1 cellular context compared by ENCODE assay signal in genomic region chr20:47576516-47577033, GRCh38.
TF ChIP-seq lines count a peak whose summit lies in the region.

No MANE protein-coding gene starts in this region.

TF ChIP-seq in K562, 482 proteins besides CTCF, POLR2A, EP300 and RAD21 (continued from another document and continues in another):
- TF ChIP-seq, protein P1, sequence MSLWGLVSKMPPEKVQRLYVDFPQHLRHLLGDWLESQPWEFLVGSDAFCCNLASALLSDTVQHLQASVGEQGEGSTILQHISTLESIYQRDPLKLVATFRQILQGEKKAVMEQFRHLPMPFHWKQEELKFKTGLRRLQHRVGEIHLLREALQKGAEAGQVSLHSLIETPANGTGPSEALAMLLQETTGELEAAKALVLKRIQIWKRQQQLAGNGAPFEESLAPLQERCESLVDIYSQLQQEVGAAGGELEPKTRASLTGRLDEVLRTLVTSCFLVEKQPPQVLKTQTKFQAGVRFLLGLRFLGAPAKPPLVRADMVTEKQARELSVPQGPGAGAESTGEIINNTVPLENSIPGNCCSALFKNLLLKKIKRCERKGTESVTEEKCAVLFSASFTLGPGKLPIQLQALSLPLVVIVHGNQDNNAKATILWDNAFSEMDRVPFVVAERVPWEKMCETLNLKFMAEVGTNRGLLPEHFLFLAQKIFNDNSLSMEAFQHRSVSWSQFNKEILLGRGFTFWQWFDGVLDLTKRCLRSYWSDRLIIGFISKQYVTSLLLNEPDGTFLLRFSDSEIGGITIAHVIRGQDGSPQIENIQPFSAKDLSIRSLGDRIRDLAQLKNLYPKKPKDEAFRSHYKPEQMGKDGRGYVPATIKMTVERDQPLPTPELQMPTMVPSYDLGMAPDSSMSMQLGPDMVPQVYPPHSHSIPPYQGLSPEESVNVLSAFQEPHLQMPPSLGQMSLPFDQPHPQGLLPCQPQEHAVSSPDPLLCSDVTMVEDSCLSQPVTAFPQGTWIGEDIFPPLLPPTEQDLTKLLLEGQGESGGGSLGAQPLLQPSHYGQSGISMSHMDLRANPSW (CRISPR knock-in tag; IDR thresholded peaks at IDR 0.05), result no peak
- TF ChIP-seq ZNF121 (CRISPR knock-in tag; conservative IDR thresholded peaks at IDR 0.05), result no peak
- no peak for TF ChIP-seq SMC3 (conservative IDR thresholded peaks at IDR 0.05; ENCODE audit: insufficient read depth, low read depth, low read length)
- TF ChIP-seq, protein P2, sequence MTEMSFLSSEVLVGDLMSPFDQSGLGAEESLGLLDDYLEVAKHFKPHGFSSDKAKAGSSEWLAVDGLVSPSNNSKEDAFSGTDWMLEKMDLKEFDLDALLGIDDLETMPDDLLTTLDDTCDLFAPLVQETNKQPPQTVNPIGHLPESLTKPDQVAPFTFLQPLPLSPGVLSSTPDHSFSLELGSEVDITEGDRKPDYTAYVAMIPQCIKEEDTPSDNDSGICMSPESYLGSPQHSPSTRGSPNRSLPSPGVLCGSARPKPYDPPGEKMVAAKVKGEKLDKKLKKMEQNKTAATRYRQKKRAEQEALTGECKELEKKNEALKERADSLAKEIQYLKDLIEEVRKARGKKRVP (CRISPR knock-in tag; IDR thresholded peaks at IDR 0.05), result no peak
- TF ChIP-seq MBD1 (CRISPR knock-in tag; IDR thresholded peaks at IDR 0.05), result no peak
- no peak for TF ChIP-seq ZNF311 (CRISPR knock-in tag; IDR thresholded peaks at IDR 0.05)
- TF ChIP-seq ZNF274 (IDR thresholded peaks at IDR 0.05; ENCODE audit: borderline replicate concordance, low read depth, low read length), result no peak
- no peak for TF ChIP-seq NFE2 (IDR thresholded peaks at IDR 0.05; ENCODE audit: low read depth)
- peak; percentile 40; the same call in 1 of the 2 replicates for TF ChIP-seq NBN (IDR thresholded peaks at IDR 0.05; ENCODE audit: low read depth)
- no peak for TF ChIP-seq MAFK (IDR thresholded peaks at IDR 0.05; ENCODE audit: low read length)
- peak; percentile 10 for TF ChIP-seq RBM25 (IDR thresholded peaks at IDR 0.05; ENCODE audit: low read depth, low read length, severe bottlenecking)
- TF ChIP-seq DEAF1 (CRISPR knock-in tag; IDR thresholded peaks at IDR 0.05), result no peak
- TF ChIP-seq ZBTB2 (IDR thresholded peaks at IDR 0.05), result no peak
- TF ChIP-seq, protein P3, sequence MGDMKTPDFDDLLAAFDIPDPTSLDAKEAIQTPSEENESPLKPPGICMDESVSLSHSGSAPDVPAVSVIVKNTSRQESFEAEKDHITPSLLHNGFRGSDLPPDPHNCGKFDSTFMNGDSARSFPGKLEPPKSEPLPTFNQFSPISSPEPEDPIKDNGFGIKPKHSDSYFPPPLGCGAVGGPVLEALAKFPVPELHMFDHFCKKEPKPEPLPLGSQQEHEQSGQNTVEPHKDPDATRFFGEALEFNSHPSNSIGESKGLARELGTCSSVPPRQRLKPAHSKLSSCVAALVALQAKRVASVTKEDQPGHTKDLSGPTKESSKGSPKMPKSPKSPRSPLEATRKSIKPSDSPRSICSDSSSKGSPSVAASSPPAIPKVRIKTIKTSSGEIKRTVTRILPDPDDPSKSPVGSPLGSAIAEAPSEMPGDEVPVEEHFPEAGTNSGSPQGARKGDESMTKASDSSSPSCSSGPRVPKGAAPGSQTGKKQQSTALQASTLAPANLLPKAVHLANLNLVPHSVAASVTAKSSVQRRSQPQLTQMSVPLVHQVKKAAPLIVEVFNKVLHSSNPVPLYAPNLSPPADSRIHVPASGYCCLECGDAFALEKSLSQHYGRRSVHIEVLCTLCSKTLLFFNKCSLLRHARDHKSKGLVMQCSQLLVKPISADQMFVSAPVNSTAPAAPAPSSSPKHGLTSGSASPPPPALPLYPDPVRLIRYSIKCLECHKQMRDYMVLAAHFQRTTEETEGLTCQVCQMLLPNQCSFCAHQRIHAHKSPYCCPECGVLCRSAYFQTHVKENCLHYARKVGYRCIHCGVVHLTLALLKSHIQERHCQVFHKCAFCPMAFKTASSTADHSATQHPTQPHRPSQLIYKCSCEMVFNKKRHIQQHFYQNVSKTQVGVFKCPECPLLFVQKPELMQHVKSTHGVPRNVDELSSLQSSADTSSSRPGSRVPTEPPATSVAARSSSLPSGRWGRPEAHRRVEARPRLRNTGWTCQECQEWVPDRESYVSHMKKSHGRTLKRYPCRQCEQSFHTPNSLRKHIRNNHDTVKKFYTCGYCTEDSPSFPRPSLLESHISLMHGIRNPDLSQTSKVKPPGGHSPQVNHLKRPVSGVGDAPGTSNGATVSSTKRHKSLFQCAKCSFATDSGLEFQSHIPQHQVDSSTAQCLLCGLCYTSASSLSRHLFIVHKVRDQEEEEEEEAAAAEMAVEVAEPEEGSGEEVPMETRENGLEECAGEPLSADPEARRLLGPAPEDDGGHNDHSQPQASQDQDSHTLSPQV (IDR thresholded peaks at IDR 0.05), result 0 out of 2 replicates have a peak, but pooled peaks have one; percentile 53
- TF ChIP-seq ELF1 (tag; IDR thresholded peaks at IDR 0.05), result no peak
- no peak for TF ChIP-seq KDM5B (IDR thresholded peaks at IDR 0.05; ENCODE audit: insufficient replicate concordance, low read depth, low read length)
- peak; percentile 55 to 68 for TF ChIP-seq E2F6 (IDR thresholded peaks at IDR 0.05; ENCODE audit: borderline replicate concordance in 1 of 2, extremely low read depth in 1 of 2, insufficient read depth in 1 of 2, insufficient read length in 1 of 2, low read depth in 1 of 2, low read length in 1 of 2, poor library complexity in 1 of 2, severe bottlenecking in 1 of 2)
- no peak for TF ChIP-seq COPS2 (conservative IDR thresholded peaks at IDR 0.05)
- peak; percentile 89 for TF ChIP-seq NR2C1 (IDR thresholded peaks at IDR 0.05)
- peak; percentile 88 for TF ChIP-seq NR2C1 (tag; IDR thresholded peaks at IDR 0.05)
- TF ChIP-seq LARP7 (IDR thresholded peaks at IDR 0.05), result no peak
- TF ChIP-seq NFYB (IDR thresholded peaks at IDR 0.05; ENCODE audit: extremely low read depth, insufficient read length), result peak; percentile 93
- no peak for TF ChIP-seq PTRF (tag; IDR thresholded peaks at IDR 0.05)
- 0 out of 4 replicates have a peak, but pooled peaks of 1 of the 2 experiments have one; percentile 12 for TF ChIP-seq MAZ (CRISPR knock-in tag; conservative IDR thresholded peaks at IDR 0.05 in 1 of 2, IDR thresholded peaks at IDR 0.05 in 1 of 2)
- TF ChIP-seq ZBTB11 (CRISPR knock-in tag; IDR thresholded peaks at IDR 0.05), result peak in 1 of 3 experiments; percentile 1; a peak in 2 of 6 replicates
- TF ChIP-seq E2F8 (IDR thresholded peaks at IDR 0.05; ENCODE audit: low read depth, partially characterized antibody), result no peak
- no peak for TF ChIP-seq ZNF197 (CRISPR knock-in tag; IDR thresholded peaks at IDR 0.05; ENCODE audit: low read depth)
- no peak for TF ChIP-seq ELF4 (CRISPR knock-in tag; IDR thresholded peaks at IDR 0.05)
- TF ChIP-seq MECOM (CRISPR knock-in tag; IDR thresholded peaks at IDR 0.05), result no peak
- no peak for TF ChIP-seq NFXL1 (CRISPR knock-in tag; IDR thresholded peaks at IDR 0.05)
- TF ChIP-seq HNRNPUL1 (IDR thresholded peaks at IDR 0.05; ENCODE audit: low read length), result no peak
- no peak for TF ChIP-seq PCBP1 (IDR thresholded peaks at IDR 0.05; ENCODE audit: low read depth, low read length, poor library complexity, severe bottlenecking)
- peak in 1 of 2 experiments; percentile 38; a peak in 1 of 4 replicates for TF ChIP-seq FOXK2 (conservative IDR thresholded peaks at IDR 0.05 in 1 of 2, IDR thresholded peaks at IDR 0.05 in 1 of 2; ENCODE audit: low read depth in 2 of 2)
- TF ChIP-seq, protein P4, sequence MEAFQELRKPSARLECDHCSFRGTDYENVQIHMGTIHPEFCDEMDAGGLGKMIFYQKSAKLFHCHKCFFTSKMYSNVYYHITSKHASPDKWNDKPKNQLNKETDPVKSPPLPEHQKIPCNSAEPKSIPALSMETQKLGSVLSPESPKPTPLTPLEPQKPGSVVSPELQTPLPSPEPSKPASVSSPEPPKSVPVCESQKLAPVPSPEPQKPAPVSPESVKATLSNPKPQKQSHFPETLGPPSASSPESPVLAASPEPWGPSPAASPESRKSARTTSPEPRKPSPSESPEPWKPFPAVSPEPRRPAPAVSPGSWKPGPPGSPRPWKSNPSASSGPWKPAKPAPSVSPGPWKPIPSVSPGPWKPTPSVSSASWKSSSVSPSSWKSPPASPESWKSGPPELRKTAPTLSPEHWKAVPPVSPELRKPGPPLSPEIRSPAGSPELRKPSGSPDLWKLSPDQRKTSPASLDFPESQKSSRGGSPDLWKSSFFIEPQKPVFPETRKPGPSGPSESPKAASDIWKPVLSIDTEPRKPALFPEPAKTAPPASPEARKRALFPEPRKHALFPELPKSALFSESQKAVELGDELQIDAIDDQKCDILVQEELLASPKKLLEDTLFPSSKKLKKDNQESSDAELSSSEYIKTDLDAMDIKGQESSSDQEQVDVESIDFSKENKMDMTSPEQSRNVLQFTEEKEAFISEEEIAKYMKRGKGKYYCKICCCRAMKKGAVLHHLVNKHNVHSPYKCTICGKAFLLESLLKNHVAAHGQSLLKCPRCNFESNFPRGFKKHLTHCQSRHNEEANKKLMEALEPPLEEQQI (IDR thresholded peaks at IDR 0.05), result peak; percentile 77
- peak; percentile 25; the same call in 1 of the 2 replicates for TF ChIP-seq GABPA (tag; conservative IDR thresholded peaks at IDR 0.05; ENCODE audit: low read depth)
- no peak for TF ChIP-seq XRCC3 (IDR thresholded peaks at IDR 0.05)
